ENCODE assay signal across 8 cellular contexts in the genomic region with DNA sequence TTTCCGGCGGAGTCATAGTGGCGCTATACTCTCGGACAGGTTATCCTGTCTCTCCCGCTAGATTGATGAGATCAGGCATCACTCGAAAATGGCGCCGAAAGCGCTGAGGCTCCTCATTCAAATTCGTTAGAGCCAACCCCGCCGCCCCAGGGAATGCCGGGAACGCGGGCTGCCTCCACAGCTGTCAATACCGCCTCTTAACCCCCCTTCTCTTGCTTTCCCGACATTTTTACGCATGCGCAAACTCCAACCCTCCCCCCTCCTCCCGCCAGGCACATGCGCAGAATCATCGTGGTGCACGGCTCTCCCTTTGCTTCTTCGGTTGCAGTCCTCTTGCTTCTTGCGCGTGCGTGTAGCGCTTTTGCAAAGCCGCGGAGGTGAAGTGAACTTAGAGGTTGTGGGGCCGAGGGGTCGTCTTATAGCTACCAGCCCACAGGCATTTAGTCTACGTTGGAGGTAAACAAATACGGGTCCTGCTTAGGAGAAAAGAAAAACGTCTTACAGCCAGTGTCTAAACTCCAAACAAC.
DNase-seq lines count a peak whose midpoint lies in the region; ATAC-seq and TF ChIP-seq lines count a peak whose summit lies in the region.

No MANE protein-coding gene starts in this region.

- H3K4me1 Mint-ChIP-seq in activated T-cell treated with anti-CD3 and anti-CD28 coated beads, Interleukin-2, amount 50 U/mL, for 24 hours (ENCODE audit: low read depth) = peaks cover 52% of the 10 kb centered on the region

- peak overlapping the region; percentile 87 for H3K4me2 ChIP-seq in PC-3 (ENCODE audit: low read length)

- peaks cover 22% of the 10 kb centered on the region; the same call in 1 of the 2 replicates for H3K4me1 ChIP-seq in PC-3 (ENCODE audit: insufficient read depth, low read length)

- H3F3A ChIP-seq in PC-3 (ENCODE audit: low read length, unreplicated experiment) = no peaks in the 10 kb centered on the region

- peak overlapping the region; percentile 92 for H3K27ac ChIP-seq in PC-3 (ENCODE audit: low read length)

- TF ChIP-seq POLR2A in erythroblast (IDR thresholded peaks at IDR 0.05; ENCODE audit: low read length) = peak; percentile 92

- H3K4me3 ChIP-seq in Jurkat, Clone E6-1 (ENCODE audit: low read length) = peak overlapping the region; percentile 89
- peak overlapping the region; percentile 95 for H3K4me3 ChIP-seq in PC-3 (ENCODE audit: low read length)

- intact Hi-C loops in PC-3 (cut with micrococcal nuclease) = loop anchor here (1.0 to 10.0 kb wide), 8 partner anchors 42 to 415 kb away; partner anchors contain the start of genes SPRYD7 and TRIM13

- H2AFZ ChIP-seq in PC-3 (ENCODE audit: low read length) = peak overlapping the region; percentile 83

- POLR2A ChIA-PET in PC-3 (lab: Charles Lee; ENCODE audit: unreplicated experiment) = no interaction called here

- peaks cover 96% of the 10 kb centered on the region for H3K79me2 ChIP-seq in PC-3 (ENCODE audit: low read length)

- TF ChIP-seq CTCF in PC-3 (conservative IDR thresholded peaks at IDR 0.05; ENCODE audit: low read depth, low read length) = no peak

- no peaks in the 10 kb centered on the region for H3K9me2 ChIP-seq in PC-3 (replicated peaks; ENCODE audit: low read length)

- H3K27ac Mint-ChIP-seq in activated T-cell treated with anti-CD3 and anti-CD28 coated beads, Interleukin-2, amount 50 U/mL, for 24 hours = peak overlapping the region; percentile 99

- peaks cover 34% of the 10 kb centered on the region for H4K20me1 ChIP-seq in PC-3 (ENCODE audit: low read length)

- H3K27me3 ChIP-seq in PC-3 (ENCODE audit: low read length) = no peaks in the 10 kb centered on the region

- H3K27me3 Mint-ChIP-seq in activated T-cell treated with anti-CD3 and anti-CD28 coated beads, Interleukin-2, amount 50 U/mL, for 24 hours = peaks cover 12% of the 10 kb centered on the region

- H3K9me3 Mint-ChIP-seq in activated T-cell treated with anti-CD3 and anti-CD28 coated beads, Interleukin-2, amount 50 U/mL, for 24 hours = no peaks in the 10 kb centered on the region

- no TSS peak for BruUV-seq in PC-3 (replicated peaks; lab: Mats Ljungman, UMichigan)

- DNase-seq in DMS53 (lab: John Stamatoyannopoulos, UW) (peak; percentile 98), PC-3 (peak; percentile 95), erythroblast (lab: John Stamatoyannopoulos, UW) (peak; percentile 99 to 100), mucosa of gallbladder (ENCODE audit: low spot score) (peak; percentile 98)
- peak; percentile 99 for DNase-seq in Jurkat, Clone E6-1 (ENCODE audit: low read depth, low spot score)
- DNase-seq in activated T-cell treated with anti-CD3 and anti-CD28 coated beads, Interleukin-2, amount 50 U/mL, for 24 hours = peak; percentile 99
- peak; percentile 94 for DNase-seq in stimulated activated CD8-positive, alpha-beta memory T cell treated with anti-CD3 and anti-CD28 coated beads, Interleukin-4, amount 100 ng/mL, for 24 hours (ENCODE audit: low read depth)

- H3K4me3 Mint-ChIP-seq in activated T-cell treated with anti-CD3 and anti-CD28 coated beads, Interleukin-2, amount 50 U/mL, for 24 hours = peak overlapping the region; percentile 97

- CTCF ChIA-PET in PC-3 (lab: Charles Lee) = interaction anchor here (1.7 to 2.1 kb wide), 2 partner anchors 85 to 830 kb away, joined by 5 to 12 read pairs; partner anchors contain the start of gene TRIM13

- no peaks in the 10 kb centered on the region for H3K9me3 ChIP-seq in PC-3 (ENCODE audit: low read length)

- H3K9ac ChIP-seq in PC-3 (ENCODE audit: low read length) = peak overlapping the region; percentile 98

- peaks cover 57% of the 10 kb centered on the region for H3K36me3 Mint-ChIP-seq in activated T-cell treated with anti-CD3 and anti-CD28 coated beads, Interleukin-2, amount 50 U/mL, for 24 hours (ENCODE audit: low read depth)

- no peaks in the 10 kb centered on the region for H3K36me3 ChIP-seq in PC-3 (ENCODE audit: low read depth, low read length)

- ATAC-seq in GM21717 (IDR thresholded peaks at IDR 0.05; ENCODE audit: unreplicated experiment) (peak; percentile 72), PC-3 (peak; percentile 70)

Comparison
In these comparisons a context has a peak if more than half of its experiments do, and no peak if none do; other contexts are left out.
1. Peak in every context shown above with its lines: DNase-seq, ATAC-seq, H3K4me3 ChIP-seq and H3K27ac ChIP-seq.